8 cellular contexts compared by ENCODE assay signal in genomic region chr9:87336914-87337333, GRCh38.
DNase-seq lines count a peak whose midpoint lies in the region; ATAC-seq, FAIRE-seq and TF ChIP-seq lines count a peak whose summit lies in the region.

No MANE protein-coding gene starts in this region.

- no peaks in the 10 kb centered on the region for H4K20me1 ChIP-seq in astrocyte (ENCODE audit: insufficient read depth, low read length)

- peaks cover 10% of the 10 kb centered on the region for H3K4me1 ChIP-seq in astrocyte (ENCODE audit: insufficient read depth, low read length)
- H3K4me1 ChIP-seq in right atrium auricular region = peaks cover 0 to 10% of the 10 kb centered on the region in 2 donors
- peaks cover 10% of the 10 kb centered on the region for H3K4me1 ChIP-seq in psoas muscle

- peak overlapping the region; percentile 81 for H3K4me3 Mint-ChIP-seq in astrocyte (ENCODE audit: unreplicated experiment)

- H3K79me2 ChIP-seq in astrocyte (ENCODE audit: insufficient read depth, low read length) = no peaks in the 10 kb centered on the region

- peak; percentile 46 for TF ChIP-seq CTCF in HFF-Myc (IDR thresholded peaks at IDR 0.05; ENCODE audit: low read depth, low read length, missing control alignments)
- peak; percentile 63 for TF ChIP-seq CTCF in astrocyte (IDR thresholded peaks at IDR 0.05; ENCODE audit: insufficient read depth, low read depth, low read length)
- peak; percentile 37 to 77 for TF ChIP-seq CTCF in right atrium auricular region (IDR thresholded peaks at IDR 0.05)
- peak; percentile 69 for TF ChIP-seq CTCF in psoas muscle (IDR thresholded peaks at IDR 0.05)

- H3K27ac ChIP-seq in astrocyte (ENCODE audit: low read depth, low read length) (no peak overlapping the region), right atrium auricular region (no peak overlapping the region), psoas muscle (no peak overlapping the region)

- 3 to 5% (median 5%) methylated on average over 12 of the region's 12 CpGs for WGBS in psoas muscle, 3 donors

- peak in 3 of 4 donors; percentile 57 to 79 (median 68) for ATAC-seq in psoas muscle
- ATAC-seq in GM19452 (IDR thresholded peaks at IDR 0.05; ENCODE audit: unreplicated experiment) = no peak

- peak overlapping the region; percentile 74 for H3K27ac Mint-ChIP-seq in astrocyte (ENCODE audit: unreplicated experiment)

- H3K27me3 Mint-ChIP-seq in astrocyte (ENCODE audit: low read depth, unreplicated experiment) = peaks cover 5% of the 10 kb centered on the region

- FAIRE-seq in astrocyte (lab: Jason Lieb, UNC) = no peak

- H3K4me2 ChIP-seq in astrocyte (ENCODE audit: low read length) = peak overlapping the region; percentile 84

- H3K36me3 ChIP-seq in astrocyte (ENCODE audit: insufficient read depth, low read length) (no peaks in the 10 kb centered on the region), right atrium auricular region (no peaks in the 10 kb centered on the region), psoas muscle (ENCODE audit: insufficient read depth in 1 of 2, low read depth in 1 of 2) (no peaks in the 10 kb centered on the region)

- H3K4me3 ChIP-seq in HFF-Myc (replicated peaks; ENCODE audit: low read depth, low read length) (peak overlapping the region; percentile 31), astrocyte (ENCODE audit: insufficient read depth, low read depth, low read length) (peak overlapping the region; percentile 53), right atrium auricular region (peak overlapping the region in 1 of 2 donors; percentile 23), psoas muscle (peak overlapping the region; percentile 17)

- H3K9me3 Mint-ChIP-seq in astrocyte (ENCODE audit: unreplicated experiment) = peaks cover 2% of the 10 kb centered on the region

- H2AFZ ChIP-seq in astrocyte (ENCODE audit: low read depth, low read length) = no peak overlapping the region

- no peaks in the 10 kb centered on the region for H3K36me3 Mint-ChIP-seq in astrocyte (ENCODE audit: low read depth, unreplicated experiment)

- peak overlapping the region; percentile 2 for H3K9ac ChIP-seq in astrocyte (ENCODE audit: low read length)

- H3K27me3 ChIP-seq in astrocyte (ENCODE audit: insufficient read depth, low read length) (peaks cover 9% of the 10 kb centered on the region), right atrium auricular region (no peaks in the 10 kb centered on the region), psoas muscle (ENCODE audit: insufficient read depth in 3 of 3, low read length in 2 of 3) (peaks cover 0 to 14% (median 0%) of the 10 kb centered on the region in 3 donors)

- H3K9me3 ChIP-seq in astrocyte (ENCODE audit: insufficient read depth, low read depth, low read length) = no peaks in the 10 kb centered on the region
- peaks cover 0 to 6% of the 10 kb centered on the region in 2 donors for H3K9me3 ChIP-seq in right atrium auricular region
- no peaks in the 10 kb centered on the region for H3K9me3 ChIP-seq in psoas muscle

- H3K4me1 Mint-ChIP-seq in astrocyte (ENCODE audit: low read depth, unreplicated experiment) = peaks cover 15% of the 10 kb centered on the region

- intact Hi-C loops in psoas muscle (cut with DNase I) = loop anchor here in 1 of 2 donors (1.0 to 5.0 kb wide), 2 partner anchors 160 to 326 kb away; partner anchors contain the start of gene DAPK1

- peak; percentile 85 for DNase-seq in DMS53 (lab: John Stamatoyannopoulos, UW)
- no peak for DNase-seq in HFF-Myc (ENCODE audit: extremely low read depth, low read depth)
- DNase-seq in NCI-H526 (lab: John Stamatoyannopoulos, UW) = peak; percentile 51 to 79
- peak; percentile 68 for DNase-seq in astrocyte (ENCODE audit: low read depth)
- no peak for DNase-seq in right atrium auricular region (ENCODE audit: low spot score)
- no peak for DNase-seq in psoas muscle
- DNase-seq in activated CD8-positive, alpha-beta memory T cell treated with anti-CD3 and anti-CD28 coated beads, Interleukin-2, amount 50 U/mL, for 4 hours = no peak

Comparison
In these comparisons a context has a peak if more than half of its experiments do, and no peak if none do; other contexts are left out.
1. DNase-seq: peak in DMS53 (single experiment), NCI-H526 (2 of 2) and astrocyte (single experiment); none in HFF-Myc (single experiment), right atrium auricular region (single experiment), psoas muscle (0 of 2) and activated CD8-positive, alpha-beta memory T cell treated with anti-CD3 and anti-CD28 coated beads, Interleukin-2, amount 50 U/mL, for 4 hours (single experiment).
2. Peak in every context shown above with its lines, with median percentiles within 50 percentile points of each other: CTCF ChIP-seq.